In genomic region chr13:80706164-80706471, GRCh38 we compare ENCODE assay signal across 31 cellular contexts.
"Had no signal": no experiment of that assay in that cellular context is flagged by ENCODE, and none has a peak within 500 bp of the region (broad histone marks: within the 10 kb centered on the region; RNA-seq: fewer than 3 reads in every experiment).

No MANE protein-coding gene starts in this region.

- H3K36me3 ChIP-seq: heart left ventricle, lower lobe of right lung, neural progenitor cell, neutrophil, pancreas, right atrium auricular region, right lobe of liver, stomach, thyroid gland, transverse colon, upper lobe of left lung had no signal

- H3K27ac Mint-ChIP-seq: natural killer cell; nephron progenitor cell; stimulated activated effector memory CD8-positive, alpha-beta T cell treated with anti-CD3 and anti-CD28 coated beads, Interleukin-12 subunit alpha, Interleukin-12 subunit beta, amount 100 ng/mL, for 72 hours had no signal

- H3K4me1 ChIP-seq: heart left ventricle, lower lobe of right lung, neural progenitor cell, pancreas, psoas muscle, right atrium auricular region, right lobe of liver, stomach, testis, thyroid gland, transverse colon, upper lobe of left lung had no signal

- H3K9me3 Mint-ChIP-seq: natural killer cell had no signal

- H3K36me3 Mint-ChIP-seq: naive B cell; natural killer cell; stimulated activated effector memory CD8-positive, alpha-beta T cell treated with anti-CD3 and anti-CD28 coated beads, Interleukin-12 subunit alpha, Interleukin-12 subunit beta, amount 100 ng/mL, for 72 hours had no signal

- H3K9me3 ChIP-seq: heart left ventricle, lower lobe of right lung, neutrophil, pancreas, psoas muscle, right atrium auricular region, right lobe of liver, testis, thyroid gland, transverse colon had no signal

- H3K27me3 ChIP-seq: heart left ventricle, neural progenitor cell, neutrophil, pancreas, right atrium auricular region, right lobe of liver, stomach, testis, thyroid gland, transverse colon, upper lobe of left lung had no signal

- H3K4me3 Mint-ChIP-seq: naive B cell; natural killer cell; nephron progenitor cell; neural progenitor cell; stimulated activated effector memory CD8-positive, alpha-beta T cell treated with anti-CD3 and anti-CD28 coated beads, Interleukin-12 subunit alpha, Interleukin-12 subunit beta, amount 100 ng/mL, for 72 hours had no signal

- H3K27me3 Mint-ChIP-seq: naive B cell had no signal

- H3K4me3 ChIP-seq: heart left ventricle, lower lobe of right lung, neural progenitor cell, pancreas, psoas muscle, right atrium auricular region, right lobe of liver, smooth muscle cell, stomach, testis, thyroid gland, transverse colon, upper lobe of left lung had no signal

- H3K4me1 Mint-ChIP-seq: naive B cell; natural killer cell; nephron progenitor cell; neural progenitor cell; stimulated activated effector memory CD8-positive, alpha-beta T cell treated with anti-CD3 and anti-CD28 coated beads, Interleukin-12 subunit alpha, Interleukin-12 subunit beta, amount 100 ng/mL, for 72 hours had no signal

- DNase-seq: glutamatergic neuron; heart left ventricle; hypothalamus; islet precursor cell; kidney glomerular epithelial cell; left cardiac atrium; left ventricle myocardium superior; lower lobe of right lung; mammary epithelial cell; mesenchymal stem cell; naive B cell; natural killer cell; nephron progenitor cell; occipital lobe; psoas muscle; right lobe of liver; stimulated activated CD4-positive, alpha-beta T cell treated with anti-CD3 and anti-CD28 coated beads, Interleukin-12 subunit alpha, Interleukin-12 subunit beta, amount 100 ng/mL, for 4 hours; stimulated activated CD4-positive, alpha-beta T cell treated with anti-CD3 and anti-CD28 coated beads, Interleukin-15, amount 100 ng/mL, for 24 hours; stimulated activated CD4-positive, alpha-beta T cell treated with anti-CD3 and anti-CD28 coated beads, Interleukin-4, amount 100 ng/mL, for 24 hours; stimulated activated naive CD4-positive, alpha-beta T cell; stomach; testis; thyroid gland; transverse colon had no signal

- H3K27ac ChIP-seq: heart left ventricle, lower lobe of right lung, neural progenitor cell, neutrophil, pancreas, psoas muscle, right atrium auricular region, right lobe of liver, stomach, testis, thyroid gland, transverse colon, upper lobe of left lung had no signal
